ENCODE assay signal across 8 cellular contexts in the genomic region with DNA sequence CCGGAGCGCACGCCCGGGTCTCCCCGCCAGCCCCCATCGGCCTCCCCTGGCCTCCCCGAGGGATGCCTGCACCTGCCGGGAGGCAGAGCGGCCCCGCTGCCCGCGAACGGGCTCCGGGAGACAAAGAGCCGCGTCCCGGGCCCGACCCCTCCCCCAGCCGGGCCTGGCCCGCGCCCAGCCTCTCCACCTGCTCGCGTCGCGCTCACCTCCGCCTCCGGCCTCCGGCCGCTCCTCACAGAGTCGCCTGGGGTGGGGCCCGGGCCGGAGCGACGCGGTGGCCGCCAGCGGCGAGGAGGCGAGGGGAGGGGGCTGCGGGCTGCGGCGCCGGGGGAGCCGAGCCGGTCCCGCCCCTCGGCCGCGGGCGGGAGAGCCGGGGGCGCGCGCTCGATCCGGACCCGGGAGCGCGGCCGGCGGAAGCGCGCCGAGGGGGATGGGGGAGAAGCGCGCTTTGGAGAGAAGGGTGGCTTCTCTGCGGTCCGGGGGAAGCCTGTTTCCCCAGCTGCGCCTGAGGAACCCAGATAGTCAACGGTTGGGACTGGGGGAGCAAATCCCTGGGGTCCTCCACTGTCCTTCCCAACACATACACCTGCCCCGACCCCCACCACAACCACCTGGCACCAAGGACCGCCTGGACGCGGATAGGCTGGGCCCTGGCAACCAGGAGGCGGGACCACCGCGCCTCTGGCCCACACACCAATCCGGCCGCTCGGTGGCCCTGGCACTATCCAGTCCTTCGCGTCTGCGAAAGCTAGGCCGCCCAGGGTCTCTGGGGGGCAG. TPM values are rescaled to one million over a fixed set of nuclear protein-coding genes. Genes with fewer than 3 reads are reported as not detected.
DNase-seq lines count a peak whose midpoint lies in the region; ATAC-seq and TF ChIP-seq lines count a peak whose summit lies in the region.

TSS of gene PRR36 (minus strand) at position 311 of the 777 bp plus-strand sequence. CDS start 701 bp downstream, outside the sequence.

- no CpG with 5 or more reads among the region's 84 CpGs for WGBS in iPS DF 6.9 (ENCODE audit: insufficient coverage, insufficient read length)
- 1 to 7% (median 2%) methylated on average over 3 to 84 of the region's 84 CpGs for WGBS in stomach, 5 donors

- H3K27me3 Mint-ChIP-seq in activated CD8-positive, alpha-beta T cell treated with anti-CD3 and anti-CD28 coated beads, Interleukin-2, amount 10 ng/mL, durations not matched to agents 7 days and 5 days (ENCODE audit: low read depth) = peaks cover 29% of the 10 kb centered on the region

- TF ChIP-seq POLR2A in stomach (IDR thresholded peaks at IDR 0.05) = no peak

- TF ChIP-seq CTCF in stomach (IDR thresholded peaks at IDR 0.05) = no peak

- peaks cover 7% of the 10 kb centered on the region for H3K4me1 ChIP-seq in iPS DF 6.9 (ENCODE audit: control insufficient read depth, insufficient read depth, low read length)
- peaks cover 35 to 56% (median 53%) of the 10 kb centered on the region in 4 donors for H3K4me1 ChIP-seq in stomach

- H3K9me3 ChIP-seq in iPS DF 6.9 (ENCODE audit: control insufficient read depth, insufficient read depth, low read length) (no peaks in the 10 kb centered on the region), stomach (no peaks in the 10 kb centered on the region)

- H3K4me3 ChIP-seq in iPS DF 6.9 (ENCODE audit: low read length) = peak within 1 kb of the TSS; percentile 46; the same call in 1 of the 2 replicates
- H3K4me3 ChIP-seq in stomach = peak within 1 kb of the TSS; percentile 35 to 53 (median 38)

- intact Hi-C loops in stomach (cut with DNase I; ENCODE audit: low total_unique reads) = no loop called here

- POLR2A ChIA-PET in activated CD8-positive, alpha-beta T cell treated with anti-CD3 and anti-CD28 coated beads, Interleukin-2, amount 10 ng/mL, durations not matched to agents 7 days and 5 days (lab: Charles Lee) = no interaction called here

- no peaks in the 10 kb centered on the region for H3K9me3 Mint-ChIP-seq in activated CD8-positive, alpha-beta T cell treated with anti-CD3 and anti-CD28 coated beads, Interleukin-2, amount 10 ng/mL, durations not matched to agents 7 days and 5 days (ENCODE audit: insufficient read depth)

- DNase-seq in DMS153 (lab: John Stamatoyannopoulos, UW) (peak; percentile 80), NCI-H1436 (lab: John Stamatoyannopoulos, UW) (peak; percentile 92), iPS DF 6.9 (ENCODE audit: low read depth, low spot score) (no peak), stomach (peak; percentile 72), activated gamma-delta T cell treated with Interleukin-2 at 50 U/mL for 16 hours (no peak)
- no peak for DNase-seq in activated CD8-positive, alpha-beta T cell treated with anti-CD3 and anti-CD28 coated beads, Interleukin-2, amount 10 ng/mL, durations not matched to agents 7 days and 5 days

- ATAC-seq in activated CD8-positive, alpha-beta T cell treated with anti-CD3 and anti-CD28 coated beads, Interleukin-2, amount 10 ng/mL, durations not matched to agents 7 days and 5 days = no peak
- no peak for ATAC-seq in GM21825 (IDR thresholded peaks at IDR 0.05; ENCODE audit: unreplicated experiment)
- ATAC-seq in GM19351 (IDR thresholded peaks at IDR 0.05; ENCODE audit: unreplicated experiment) = no peak

- no peaks in the 10 kb centered on the region for H3K36me3 ChIP-seq in iPS DF 6.9 (ENCODE audit: control insufficient read depth, insufficient read depth, low read length)
- H3K36me3 ChIP-seq in stomach = no peaks in the 10 kb centered on the region

- H3K27ac ChIP-seq in iPS DF 6.9 (ENCODE audit: low read length) (no peak within 1 kb of the TSS), stomach (peak within 1 kb of the TSS in 2 of 5 donors; percentile 8 to 34)

- no peak for TF ChIP-seq EP300 in stomach (IDR thresholded peaks at IDR 0.05)

- H3K36me3 Mint-ChIP-seq in activated CD8-positive, alpha-beta T cell treated with anti-CD3 and anti-CD28 coated beads, Interleukin-2, amount 10 ng/mL, durations not matched to agents 7 days and 5 days (ENCODE audit: low read depth) = no peaks in the 10 kb centered on the region

- H3K4me3 Mint-ChIP-seq in activated CD8-positive, alpha-beta T cell treated with anti-CD3 and anti-CD28 coated beads, Interleukin-2, amount 10 ng/mL, durations not matched to agents 7 days and 5 days = peak within 1 kb of the TSS; percentile 43

- H3K27me3 ChIP-seq in iPS DF 6.9 (ENCODE audit: control insufficient read depth, insufficient read depth, low read length) (no peaks in the 10 kb centered on the region), stomach (peaks cover 8 to 58% (median 33%) of the 10 kb centered on the region in 3 donors)

- H3K4me1 Mint-ChIP-seq in activated CD8-positive, alpha-beta T cell treated with anti-CD3 and anti-CD28 coated beads, Interleukin-2, amount 10 ng/mL, durations not matched to agents 7 days and 5 days (ENCODE audit: low read depth) = peaks cover 34% of the 10 kb centered on the region

- H3K27ac Mint-ChIP-seq in activated CD8-positive, alpha-beta T cell treated with anti-CD3 and anti-CD28 coated beads, Interleukin-2, amount 10 ng/mL, durations not matched to agents 7 days and 5 days = no peak within 1 kb of the TSS

- CTCF ChIA-PET in activated CD8-positive, alpha-beta T cell treated with anti-CD3 and anti-CD28 coated beads, Interleukin-2, amount 10 ng/mL, durations not matched to agents 7 days and 5 days (lab: Charles Lee) = no interaction called here

RNA-seq across cellular contexts. Expression of gene PRR36, which starts in this region (rescaled TPM):
- under 1 TPM; 0.08 to 0.10 TPM for total RNA-seq in activated CD8-positive, alpha-beta T cell treated with anti-CD3 and anti-CD28 coated beads, Interleukin-2, amount 10 ng/mL, durations not matched to agents 7 days and 5 days
- under 1 TPM in 1 of 5 donors, not detected in 4; 0.18 TPM for total RNA-seq in stomach
- polyA plus RNA-seq in stomach = under 1 TPM; 0.45 to 0.61 (median 0.50) TPM

Comparison
In these comparisons a context has a peak if more than half of its experiments do, and no peak if none do; other contexts are left out.
1. Peak in DNase-seq and H3K4me3 ChIP-seq in stomach; RNA of the gene not detected or under 1 TPM.
2. DNase-seq: peak in DMS153 (single experiment) and NCI-H1436 (single experiment); none in activated CD8-positive, alpha-beta T cell treated with anti-CD3 and anti-CD28 coated beads, Interleukin-2, amount 10 ng/mL, durations not matched to agents 7 days and 5 days (single experiment), iPS DF 6.9 (single experiment) and activated gamma-delta T cell treated with Interleukin-2 at 50 U/mL for 16 hours (single experiment).